Comparison of ENCODE assay signal across 8 cellular contexts in genomic region chr2:196160101-196160500, GRCh38. TPM values are rescaled to one million over a fixed set of nuclear protein-coding genes. Genes with fewer than 3 reads are reported as not detected.
DNase-seq lines count a peak whose midpoint lies in the region; ATAC-seq, FAIRE-seq and TF ChIP-seq lines count a peak whose summit lies in the region.

No MANE protein-coding gene starts in this region.

- no peak for TF ChIP-seq RAD21 in A549 (conservative IDR thresholded peaks at IDR 0.05 in 1 of 2, IDR thresholded peaks at IDR 0.05 in 1 of 2)

- POLR2A ChIA-PET in A549 (lab: Yijun Ruan, JAX), result interaction anchor here (1.3 to 1.4 kb wide), 2 partner anchors 10 to 11 kb away, joined by 3 to 8 read pairs; partner anchors contain the start of gene STK17B

- ATAC-seq in A549 (no peak), GM18505 (IDR thresholded peaks at IDR 0.05; ENCODE audit: unreplicated experiment) (peak; percentile 76), HG02852 (IDR thresholded peaks at IDR 0.05; ENCODE audit: unreplicated experiment) (peak; percentile 77)
- ATAC-seq in activated naive CD4-positive, alpha-beta T cell treated with anti-CD3 and anti-CD28 coated beads, Interleukin-2, amount 50 U/mL, for 72 hours, result peak; percentile 74 to 79

- H3K4me3 ChIP-seq in A549 (no peak overlapping the region), NB4 (ENCODE audit: low read depth, low read length) (peak overlapping the region; percentile 40)

- H3K36me3 Mint-ChIP-seq in activated naive CD4-positive, alpha-beta T cell treated with anti-CD3 and anti-CD28 coated beads, Interleukin-2, amount 50 U/mL, for 72 hours, result peaks cover 22 to 74% of the 10 kb centered on the region in 2 donors

- no peak for FAIRE-seq in A549 (lab: Jason Lieb, UNC)

- no peaks in the 10 kb centered on the region for H3K9me3 ChIP-seq in A549

- no peaks in the 10 kb centered on the region for H3K9me3 Mint-ChIP-seq in activated naive CD4-positive, alpha-beta T cell treated with anti-CD3 and anti-CD28 coated beads, Interleukin-2, amount 50 U/mL, for 72 hours

- WGBS in A549 (ENCODE audit: missing lambda C conversion rate), result 58% methylated on average over 3 of the region's 3 CpGs

- TF ChIP-seq EP300 in A549 (IDR thresholded peaks at IDR 0.05), result no peak

- H3K27ac Mint-ChIP-seq in activated naive CD4-positive, alpha-beta T cell treated with anti-CD3 and anti-CD28 coated beads, Interleukin-2, amount 50 U/mL, for 72 hours, result peak overlapping the region; percentile 87 to 92

- TF ChIP-seq POLR2A in A549 (IDR thresholded peaks at IDR 0.05; ENCODE audit: low read length) (no peak), GM18505 (IDR thresholded peaks at IDR 0.05; ENCODE audit: borderline replicate concordance, extremely low read depth, insufficient read depth, insufficient read length) (no peak), NB4 (IDR thresholded peaks at IDR 0.05; ENCODE audit: extremely low read depth, insufficient read length) (peak; percentile 23)

- CTCF ChIA-PET in A549 (lab: Yijun Ruan, JAX), result interaction anchor here (0.9 kb wide), 1 partner anchor 138 kb away, joined by 4 read pairs; no protein-coding TSS in a partner anchor

- H3K4me2 ChIP-seq in A549, result peak overlapping the region; percentile 34

- no peak overlapping the region for H3K27ac ChIP-seq in A549

- peaks cover 10% of the 10 kb centered on the region; the same call in 2 of the 3 replicates for H3K4me1 ChIP-seq in A549

- no peak for TF ChIP-seq CTCF in A549 (IDR thresholded peaks at IDR 0.05)
- TF ChIP-seq CTCF in NB4 (IDR thresholded peaks at IDR 0.05; ENCODE audit: low read depth, low read length), result no peak

- DNase-seq in A549 (ENCODE audit: low read depth in 1 of 2, low spot score in 1 of 2) (peak in 1 of 2 experiments; percentile 53), NB4 (ENCODE audit: low read depth) (peak; percentile 98), iPS-NIHi7 (ENCODE audit: extremely low spot score) (peak; percentile 23), ureter (ENCODE audit: low spot score) (peak; percentile 65), DMS79 treated with DMSO at 0.1 percent for 48 hours (lab: John Stamatoyannopoulos, UW) (no peak)
- no peak for DNase-seq in activated naive CD4-positive, alpha-beta T cell treated with anti-CD3 and anti-CD28 coated beads, Interleukin-2, amount 50 U/mL, for 72 hours (ENCODE audit: low spot score in 2 of 2)

TF ChIP-seq in A549, 52 proteins besides CTCF, POLR2A, EP300 and RAD21:
- TF ChIP-seq RFX5 (IDR thresholded peaks at IDR 0.05), result no peak
- no peak for TF ChIP-seq SMC3 (IDR thresholded peaks at IDR 0.05)
- TF ChIP-seq MAX (IDR thresholded peaks at IDR 0.05), result no peak
- no peak for TF ChIP-seq POLR2AphosphoS2 (conservative IDR thresholded peaks at IDR 0.05; ENCODE audit: low read length)
- no peak for TF ChIP-seq GATA3 (IDR thresholded peaks at IDR 0.05; ENCODE audit: borderline replicate concordance)
- no peak for TF ChIP-seq CEBPB (IDR thresholded peaks at IDR 0.05)
- TF ChIP-seq JUNB (IDR thresholded peaks at IDR 0.05), result no peak
- TF ChIP-seq PHF8 (IDR thresholded peaks at IDR 0.05; ENCODE audit: borderline replicate concordance, low read depth), result no peak
- no peak for TF ChIP-seq HES2 (IDR thresholded peaks at IDR 0.05)
TF ChIP-seq in A549: peak in this region for 0.

RNA-seq across cellular contexts. Expression of gene STK17B, which starts 11.3 kb away (rescaled TPM):
- polyA plus RNA-seq in A549 (2011; rRNA removed) (8.6 and 9.2 TPM in 2 replicates), A549 (2017; fragmentation: RNase III; extraction: RNeasy Plus Mini Kit Qiagen cat#74134 plus additional on column Dnase treatment) (3.6 to 4.0 TPM (median 3.7 TPM) in 3 replicates)
- 0.95 and 1.0 TPM in 2 replicates for polyA plus RNA-seq in A549 (2012; cell fraction: cytosol; rRNA removed)
- 0.55 and 1.0 TPM in 2 replicates for polyA plus RNA-seq in A549 (2012; cell fraction: nucleus; rRNA removed)
- polyA minus RNA-seq in A549 (2011; rRNA and poly(A)+ RNA removed), result 4.1 and 4.5 TPM in 2 replicates
- total RNA-seq in activated naive CD4-positive, alpha-beta T cell treated with anti-CD3 and anti-CD28 coated beads, Interleukin-2, amount 50 U/mL, for 72 hours, result 100 to 1,000 TPM; 164 to 240 TPM
- total RNA-seq in ureter, result 29.7 TPM

Comparison
In these comparisons a context has a peak if more than half of its experiments do, and no peak if none do; other contexts are left out.
1. ATAC-seq: peak in GM18505 (single experiment), HG02852 (single experiment) and activated naive CD4-positive, alpha-beta T cell treated with anti-CD3 and anti-CD28 coated beads, Interleukin-2, amount 50 U/mL, for 72 hours (2 of 2); none in A549 (0 of 2).
2. DNase-seq: peak in NB4 (single experiment), iPS-NIHi7 (single experiment) and ureter (single experiment); none in activated naive CD4-positive, alpha-beta T cell treated with anti-CD3 and anti-CD28 coated beads, Interleukin-2, amount 50 U/mL, for 72 hours (0 of 2) and DMS79 treated with DMSO at 0.1 percent for 48 hours (single experiment).